11 cellular contexts compared by ENCODE assay signal in the genomic region with DNA sequence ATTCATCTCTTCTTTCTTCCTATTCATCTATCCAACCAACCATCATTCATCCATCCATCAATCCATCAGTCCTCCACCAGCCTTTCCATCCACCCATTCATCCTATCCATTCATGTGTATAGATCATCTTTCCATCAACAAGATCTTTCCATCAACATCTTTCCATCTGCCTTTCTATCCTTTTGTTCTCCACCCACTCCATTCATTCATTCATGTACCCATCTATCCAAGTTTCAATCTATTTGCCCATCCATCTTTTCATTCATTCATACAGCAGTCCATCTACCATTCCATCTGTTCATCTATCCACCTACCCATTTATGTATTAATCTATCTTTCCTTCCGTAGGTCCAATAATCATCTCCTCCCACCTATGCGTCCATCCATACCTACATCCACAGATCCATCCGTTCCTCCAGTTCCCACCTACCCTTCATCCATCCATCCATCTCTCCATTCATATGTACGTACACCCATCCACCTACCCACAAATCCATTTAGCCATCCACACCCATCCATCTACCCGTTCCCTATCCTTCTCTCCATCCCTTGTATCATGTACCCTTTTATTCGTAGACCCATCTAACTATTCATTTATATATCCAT. TPM values are rescaled to one million over a fixed set of nuclear protein-coding genes. Genes with fewer than 3 reads are reported as not detected.
"Had no signal": no experiment of that assay in that cellular context is flagged by ENCODE, and none has a peak within 500 bp of the region (broad histone marks: within the 10 kb centered on the region; RNA-seq: fewer than 3 reads in every experiment).

No MANE protein-coding gene starts in this region.

- FAIRE-seq: HepG2, HTR-8/SVneo, K562 had no signal

- H3K4me3 Mint-ChIP-seq: IgD-negative memory B cell had no signal

- H3K4me2 ChIP-seq: KMS-11 had no signal

- H3K4me3 ChIP-seq: K562 had no signal

- H3K27ac Mint-ChIP-seq: IgD-negative memory B cell had no signal

- ATAC-seq: HepG2, K562 had no signal

- DNase-seq: IMR-90, KBM-7, KG1 had no signal

- H3K27ac ChIP-seq: HL-60, KMS-11 had no signal

RNA-seq across cellular contexts. Expression of a gene that starts 53.3 kb away (rescaled TPM):
- total RNA-seq: HepG2, HT-29, HT1080, IMR-90 had no signal
- polyA plus RNA-seq: IMR-90 had no signal
